ENCODE assay signal across 8 cellular contexts in genomic region chr2:231412616-231412963, GRCh38. TPM values are rescaled to one million over a fixed set of nuclear protein-coding genes. Genes with fewer than 3 reads are reported as not detected.
A peak's percentile ranks its signal among the peaks of the same experiment; 100 is the strongest.
DNase-seq lines count a peak whose midpoint lies in the region; ATAC-seq, FAIRE-seq and TF ChIP-seq lines count a peak whose summit lies in the region.

No MANE protein-coding gene starts in this region.

- H3K36me3 Mint-ChIP-seq in WTC11 = peaks cover 24% of the 10 kb centered on the region

- H3K4me3 ChIP-seq in HFF-Myc (replicated peaks; ENCODE audit: low read depth, low read length) = peak overlapping the region; percentile 58
- peak overlapping the region; percentile 12 to 61 for H3K4me3 ChIP-seq in kidney (ENCODE audit: low read length in 2 of 2)

- POLR2A ChIA-PET in WTC11 (lab: Charles Lee) = interaction anchor here (0.6 to 3.4 kb wide), 4 partner anchors 12 to 52 kb away, joined by 3 to 15 read pairs (median 6); partner anchors contain the start of gene NCL

- peaks cover 59% of the 10 kb centered on the region for H3K4me1 Mint-ChIP-seq in WTC11
- peaks cover 5% of the 10 kb centered on the region for H3K4me1 Mint-ChIP-seq in stimulated activated naive CD8-positive, alpha-beta T cell treated with anti-CD3 and anti-CD28 coated beads, Interleukin-15, amount 100 ng/mL, for 72 hours

- CTCF ChIA-PET in WTC11 (lab: Charles Lee) = interaction anchor here (0.6 to 5.8 kb wide), 35 partner anchors 8 to 309 kb away, joined by 3 to 58 read pairs (median 4); partner anchors contain the start of gene ARMC9

- no peak for FAIRE-seq in kidney (lab: Jason Lieb, UNC)

- H3K9me3 Mint-ChIP-seq in WTC11 = peaks cover 17% of the 10 kb centered on the region
- H3K9me3 Mint-ChIP-seq in stimulated activated naive CD8-positive, alpha-beta T cell treated with anti-CD3 and anti-CD28 coated beads, Interleukin-15, amount 100 ng/mL, for 72 hours = peaks cover 8 to 14% of the 10 kb centered on the region in 2 donors

- peaks cover 0 to 11% of the 10 kb centered on the region in 2 donors for H3K4me1 ChIP-seq in kidney (ENCODE audit: control insufficient read depth in 1 of 2, insufficient read depth in 1 of 2, low read depth in 1 of 2, low read length in 2 of 2)

- H3K36me3 ChIP-seq in kidney (ENCODE audit: control insufficient read depth in 1 of 2, insufficient read depth in 2 of 2, low read length in 2 of 2) = no peaks in the 10 kb centered on the region

- H3K27ac Mint-ChIP-seq in WTC11 = peak overlapping the region; percentile 68
- H3K27ac Mint-ChIP-seq in stimulated activated naive CD8-positive, alpha-beta T cell treated with anti-CD3 and anti-CD28 coated beads, Interleukin-15, amount 100 ng/mL, for 72 hours = no peak overlapping the region

- H3K4me3 Mint-ChIP-seq in WTC11 = peak overlapping the region; percentile 69
- peak overlapping the region; percentile 54 to 55 for H3K4me3 Mint-ChIP-seq in stimulated activated naive CD8-positive, alpha-beta T cell treated with anti-CD3 and anti-CD28 coated beads, Interleukin-15, amount 100 ng/mL, for 72 hours

- TF ChIP-seq CTCF in HFF-Myc (IDR thresholded peaks at IDR 0.05; ENCODE audit: low read depth, low read length, missing control alignments) (no peak), WTC11 (IDR thresholded peaks at IDR 0.05) (no peak), kidney (IDR thresholded peaks at IDR 0.05; ENCODE audit: borderline replicate concordance, extremely low read depth, insufficient read depth) (no peak)

- H3K27me3 Mint-ChIP-seq in WTC11 (ENCODE audit: low read depth) = no peaks in the 10 kb centered on the region
- peaks cover 53% of the 10 kb centered on the region for H3K27me3 Mint-ChIP-seq in stimulated activated naive CD8-positive, alpha-beta T cell treated with anti-CD3 and anti-CD28 coated beads, Interleukin-15, amount 100 ng/mL, for 72 hours

- peak overlapping the region in 1 of 2 donors; percentile 61 for H3K9ac ChIP-seq in kidney (ENCODE audit: low read length in 2 of 2)

- intact Hi-C loops in kidney (cut with DNase I) = no loop called here

- ATAC-seq in WTC11 = peak; percentile 0
- no peak for ATAC-seq in stimulated activated naive CD8-positive, alpha-beta T cell treated with anti-CD3 and anti-CD28 coated beads, Interleukin-15, amount 100 ng/mL, for 72 hours

- H3K27ac ChIP-seq in kidney (ENCODE audit: low read depth in 2 of 2, low read length in 2 of 2) = peak overlapping the region in 1 of 2 donors; percentile 85

- H3K9me3 ChIP-seq in kidney (ENCODE audit: control insufficient read depth in 1 of 2, low read length in 2 of 2) = no peaks in the 10 kb centered on the region

- DNase-seq in HFF-Myc (ENCODE audit: extremely low read depth, low read depth) (no peak), WTC11 (ENCODE audit: low spot score) (no peak), kidney (no peak), NCI-H1417 treated with DMSO at 0.1 percent for 48 hours (lab: John Stamatoyannopoulos, UW) (no peak), cerebellum (ENCODE audit: low spot score) (no peak), NCI-H446 (lab: John Stamatoyannopoulos, UW) (no peak)
- no peak for DNase-seq in stimulated activated naive CD8-positive, alpha-beta T cell treated with anti-CD3 and anti-CD28 coated beads, Interleukin-15, amount 100 ng/mL, for 72 hours
- DNase-seq in stimulated activated naive CD4-positive, alpha-beta T cell (lab: John Stamatoyannopoulos, UW) = no peak

TF ChIP-seq in WTC11, 78 proteins besides CTCF, POLR2A, EP300 and RAD21:
- TF ChIP-seq, protein P1, sequence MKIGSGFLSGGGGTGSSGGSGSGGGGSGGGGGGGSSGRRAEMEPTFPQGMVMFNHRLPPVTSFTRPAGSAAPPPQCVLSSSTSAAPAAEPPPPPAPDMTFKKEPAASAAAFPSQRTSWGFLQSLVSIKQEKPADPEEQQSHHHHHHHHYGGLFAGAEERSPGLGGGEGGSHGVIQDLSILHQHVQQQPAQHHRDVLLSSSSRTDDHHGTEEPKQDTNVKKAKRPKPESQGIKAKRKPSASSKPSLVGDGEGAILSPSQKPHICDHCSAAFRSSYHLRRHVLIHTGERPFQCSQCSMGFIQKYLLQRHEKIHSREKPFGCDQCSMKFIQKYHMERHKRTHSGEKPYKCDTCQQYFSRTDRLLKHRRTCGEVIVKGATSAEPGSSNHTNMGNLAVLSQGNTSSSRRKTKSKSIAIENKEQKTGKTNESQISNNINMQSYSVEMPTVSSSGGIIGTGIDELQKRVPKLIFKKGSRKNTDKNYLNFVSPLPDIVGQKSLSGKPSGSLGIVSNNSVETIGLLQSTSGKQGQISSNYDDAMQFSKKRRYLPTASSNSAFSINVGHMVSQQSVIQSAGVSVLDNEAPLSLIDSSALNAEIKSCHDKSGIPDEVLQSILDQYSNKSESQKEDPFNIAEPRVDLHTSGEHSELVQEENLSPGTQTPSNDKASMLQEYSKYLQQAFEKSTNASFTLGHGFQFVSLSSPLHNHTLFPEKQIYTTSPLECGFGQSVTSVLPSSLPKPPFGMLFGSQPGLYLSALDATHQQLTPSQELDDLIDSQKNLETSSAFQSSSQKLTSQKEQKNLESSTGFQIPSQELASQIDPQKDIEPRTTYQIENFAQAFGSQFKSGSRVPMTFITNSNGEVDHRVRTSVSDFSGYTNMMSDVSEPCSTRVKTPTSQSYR (CRISPR knock-in tag; IDR thresholded peaks at IDR 0.05) = no peak
- TF ChIP-seq ZSCAN18 (CRISPR knock-in tag; IDR thresholded peaks at IDR 0.05) (no peak), GTF2I (CRISPR knock-in tag; conservative IDR thresholded peaks at IDR 0.05) (no peak), NFYB (CRISPR knock-in tag; conservative IDR thresholded peaks at IDR 0.05; ENCODE audit: low read depth) (no peak), FOXP1 (CRISPR knock-in tag; IDR thresholded peaks at IDR 0.05; ENCODE audit: borderline replicate concordance) (no peak), SMAD3 (CRISPR knock-in tag; IDR thresholded peaks at IDR 0.05; ENCODE audit: borderline replicate concordance) (0 out of 2 replicates have a peak, but pooled peaks have one; percentile 26), ERG (CRISPR knock-in tag; IDR thresholded peaks at IDR 0.05) (no peak)
- TF ChIP-seq, protein P2, sequence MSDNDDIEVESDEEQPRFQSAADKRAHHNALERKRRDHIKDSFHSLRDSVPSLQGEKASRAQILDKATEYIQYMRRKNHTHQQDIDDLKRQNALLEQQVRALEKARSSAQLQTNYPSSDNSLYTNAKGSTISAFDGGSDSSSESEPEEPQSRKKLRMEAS (CRISPR knock-in tag; IDR thresholded peaks at IDR 0.05) = 0 out of 2 replicates have a peak, but pooled peaks have one; percentile 2
- TF ChIP-seq, protein P3, sequence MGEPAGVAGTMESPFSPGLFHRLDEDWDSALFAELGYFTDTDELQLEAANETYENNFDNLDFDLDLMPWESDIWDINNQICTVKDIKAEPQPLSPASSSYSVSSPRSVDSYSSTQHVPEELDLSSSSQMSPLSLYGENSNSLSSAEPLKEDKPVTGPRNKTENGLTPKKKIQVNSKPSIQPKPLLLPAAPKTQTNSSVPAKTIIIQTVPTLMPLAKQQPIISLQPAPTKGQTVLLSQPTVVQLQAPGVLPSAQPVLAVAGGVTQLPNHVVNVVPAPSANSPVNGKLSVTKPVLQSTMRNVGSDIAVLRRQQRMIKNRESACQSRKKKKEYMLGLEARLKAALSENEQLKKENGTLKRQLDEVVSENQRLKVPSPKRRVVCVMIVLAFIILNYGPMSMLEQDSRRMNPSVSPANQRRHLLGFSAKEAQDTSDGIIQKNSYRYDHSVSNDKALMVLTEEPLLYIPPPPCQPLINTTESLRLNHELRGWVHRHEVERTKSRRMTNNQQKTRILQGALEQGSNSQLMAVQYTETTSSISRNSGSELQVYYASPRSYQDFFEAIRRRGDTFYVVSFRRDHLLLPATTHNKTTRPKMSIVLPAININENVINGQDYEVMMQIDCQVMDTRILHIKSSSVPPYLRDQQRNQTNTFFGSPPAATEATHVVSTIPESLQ (CRISPR knock-in tag; IDR thresholded peaks at IDR 0.05) = no peak

RNA-seq across cellular contexts. Expression of gene B3GNT7, which starts 17.1 kb away (rescaled TPM):
- 151 to 197 TPM (median 194 TPM) in 3 replicates for total RNA-seq in WTC11 (2021)
- total RNA-seq in kidney = 9.3 TPM
- polyA plus RNA-seq in kidney (ENCODE audit: insufficient read depth, low read depth, low replicate concordance) = 2.4 TPM
- 1.2 TPM for total RNA-seq in cerebellum

RNA-seq across cellular contexts. Expression of gene NCL, which starts 51.7 kb away (rescaled TPM):
- 944 to 1,223 TPM (median 1,004 TPM) in 3 replicates for total RNA-seq in WTC11 (2021)
- total RNA-seq in kidney = 382 TPM
- polyA plus RNA-seq in kidney (ENCODE audit: insufficient read depth, low read depth, low replicate concordance) = 191 TPM
- total RNA-seq in cerebellum = 76.1 TPM

Comparison
In these comparisons a context has a peak if more than half of its experiments do, and no peak if none do; other contexts are left out.
1. RNA of gene B3GNT7, which starts 17.1 kb away (total RNA-seq): 151 to 197 TPM in WTC11; 9.3 TPM in kidney (single experiment) and 1.2 TPM in cerebellum (single experiment); every median in the first group is over 10 times any median in the second.